Comparison of ENCODE assay signal across 8 cellular contexts in the genomic region with DNA sequence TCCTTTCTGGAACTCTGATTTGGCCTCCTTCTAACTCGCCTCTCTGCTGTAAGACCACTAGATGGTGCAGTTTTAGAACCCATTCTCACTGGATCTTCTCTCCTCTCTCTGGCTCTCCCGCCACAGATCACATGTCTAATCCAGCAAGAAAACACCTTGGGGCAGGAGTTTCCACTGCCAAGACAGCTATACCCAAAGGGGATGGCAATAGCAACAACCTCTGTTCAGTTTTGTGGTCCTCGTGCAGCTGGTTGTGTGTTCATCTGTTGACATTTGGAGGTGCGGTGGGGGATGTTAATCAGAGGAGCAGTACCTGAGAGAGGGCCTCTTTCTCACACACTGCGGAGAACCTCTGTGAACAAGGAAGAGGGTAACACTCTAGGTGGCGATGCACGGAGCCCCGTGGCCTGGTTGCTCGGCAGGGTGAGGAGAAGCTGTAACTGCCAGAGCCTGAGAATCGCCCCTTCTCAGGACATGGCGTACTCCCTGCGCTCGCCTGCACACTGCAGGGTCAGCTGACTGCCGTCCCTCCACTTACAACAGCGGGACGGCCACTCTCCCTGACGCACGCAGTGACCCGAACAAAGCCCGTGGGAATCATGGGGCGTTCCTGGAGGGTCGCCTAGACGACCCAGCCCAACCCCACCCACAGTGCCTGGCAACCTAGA. TPM values are rescaled to one million over a fixed set of nuclear protein-coding genes. Genes with fewer than 3 reads are reported as not detected.
DNase-seq lines count a peak whose midpoint lies in the region; ATAC-seq and TF ChIP-seq lines count a peak whose summit lies in the region.

A gene (plus strand): TSS at position 666 of the 668 bp plus-strand sequence. CDS start 25 bp downstream, outside the sequence.

- H3K9ac ChIP-seq in adipocyte (ENCODE audit: low read length): no peak within 1 kb of the TSS

- CTCF ChIA-PET in HEK293T (lab: Yijun Ruan, JAX): interaction anchor here (0.6 to 1.6 kb wide), 3 partner anchors 27 to 209 kb away, joined by 4 to 8 read pairs (median 4); no protein-coding TSS in a partner anchor

- no peak within 1 kb of the TSS for H3K27ac ChIP-seq in testis

- H3K4me1 ChIP-seq in adipocyte (ENCODE audit: control insufficient read depth, insufficient read depth, low read length) (no peaks in the 10 kb centered on the region), testis (no peaks in the 10 kb centered on the region)

- intact Hi-C loops in testis (cut with DNase I; ENCODE audit: low total_unique reads): no loop called here

- ATAC-seq in GM18873 (IDR thresholded peaks at IDR 0.05; ENCODE audit: low FRiP score, unreplicated experiment): no peak

- no peak within 1 kb of the TSS for H3K4me3 ChIP-seq in adipocyte (ENCODE audit: low read length)
- peak within 1 kb of the TSS; percentile 34 to 36 for H3K4me3 ChIP-seq in testis

- DNase-seq in A172 (ENCODE audit: low spot score) (peak; percentile 65), ELF-1 (ENCODE audit: low read depth, low spot score) (peak; percentile 50), HEK293T (ENCODE audit: extremely low spot score) (peak; percentile 65), NCI-H2029 (lab: John Stamatoyannopoulos, UW) (peak; percentile 84), adipocyte (ENCODE audit: low read depth) (peak; percentile 80), iPS-NIHi11 (ENCODE audit: low spot score) (peak; percentile 81), testis (peak; percentile 33)

- H3K9me3 ChIP-seq in adipocyte (ENCODE audit: control insufficient read depth, low read length) (no peaks in the 10 kb centered on the region), testis (no peaks in the 10 kb centered on the region)

- H3K27me3 ChIP-seq in adipocyte (replicated peaks; ENCODE audit: control insufficient read depth, insufficient read depth, low read length) (no peaks in the 10 kb centered on the region), testis (no peaks in the 10 kb centered on the region)

- POLR2A ChIA-PET in HEK293T (lab: Yijun Ruan, JAX): interaction anchor here (1.3 kb wide), 1 partner anchor 95 kb away, joined by 5 read pairs; a partner anchor contains a TSS

- no peak for TF ChIP-seq POLR2A in testis (IDR thresholded peaks at IDR 0.05)

- WGBS in testis, 2 donors: 44 to 55% methylated on average over 12 to 23 of the region's 23 CpGs

- H3K36me3 ChIP-seq in adipocyte (ENCODE audit: control insufficient read depth, insufficient read depth, low read length, severe bottlenecking) (no peaks in the 10 kb centered on the region), testis (ENCODE audit: low read depth, missing control alignments) (no peaks in the 10 kb centered on the region)

- peak in 2 of 3 experiments; percentile 38 to 42 for TF ChIP-seq CTCF in testis (IDR thresholded peaks at IDR 0.05)

TF ChIP-seq in HEK293T, 16 proteins besides CTCF, POLR2A, EP300 and RAD21:
- TF ChIP-seq L3MBTL2 (conservative IDR thresholded peaks at IDR 0.05) (peak; percentile 82), LEF1 (IDR thresholded peaks at IDR 0.05; ENCODE audit: borderline replicate concordance) (no peak)

RNA-seq across cellular contexts. Expression of the gene that starts here (rescaled TPM):
- total RNA-seq in A172 (2014; rRNA removed; shearing (Covaris generic)): not detected in 2 replicates
- 100 to 1,000 TPM in 1 of 2 donors, 10 to 100 TPM in 1; 70.4 to 158 TPM for total RNA-seq in testis
- polyA plus RNA-seq in testis (ENCODE audit: insufficient read depth, low read depth, low replicate concordance): 176 TPM

Comparison
In these comparisons a context has a peak if more than half of its experiments do, and no peak if none do; other contexts are left out.
1. RNA of the gene that starts here (total RNA-seq): 70.4 to 158 TPM in testis; not detected in A172; every median in the first group is over 10 times any median in the second.
2. Peak in DNase-seq in A172; RNA of the gene not detected or under 1 TPM.
3. DNase-seq: peak in every context shown above with its lines; median percentile 84 in NCI-H2029; 81 in iPS-NIHi11; 80 in adipocyte; 65 in A172; 65 in HEK293T; 50 in ELF-1; 33 in testis.